In the genomic region with DNA sequence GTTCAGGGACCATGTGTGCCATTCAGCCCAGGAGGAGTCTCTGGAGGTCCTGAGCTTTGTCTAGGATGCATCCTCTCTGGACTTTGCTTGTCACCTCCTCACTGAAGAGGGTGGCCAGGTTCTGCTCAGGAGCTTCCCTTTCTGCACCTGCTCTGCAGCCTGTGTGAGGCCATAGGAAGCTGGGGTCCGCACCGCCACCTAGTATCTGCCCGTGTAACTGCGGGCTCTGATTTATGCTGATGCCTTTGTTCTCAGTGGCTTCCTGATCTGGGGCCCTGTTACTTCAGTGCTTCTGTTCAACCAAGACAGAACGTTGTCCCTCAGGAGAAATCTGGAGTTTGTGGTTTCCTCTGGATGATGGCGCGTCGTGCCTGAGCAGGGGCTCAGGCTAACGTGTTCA, we compare ENCODE assay signal across 14 cellular contexts. TPM values are rescaled to one million over a fixed set of nuclear protein-coding genes. Genes with fewer than 3 reads are reported as not detected.
DNase-seq lines count a peak whose midpoint lies in the region; ATAC-seq and TF ChIP-seq lines count a peak whose summit lies in the region.
"Had no signal": no experiment of that assay in that cellular context is flagged by ENCODE, and none has a peak within 500 bp of the region (broad histone marks: within the 10 kb centered on the region; RNA-seq: fewer than 3 reads in every experiment).

No MANE protein-coding gene starts in this region.

- H3K4me3 ChIP-seq in esophagus muscularis mucosa = no peak overlapping the region

- TF ChIP-seq POLR2A in esophagus muscularis mucosa (IDR thresholded peaks at IDR 0.05; ENCODE audit: low read depth) = no peak

- DNase-seq in COR-L47 (lab: John Stamatoyannopoulos, UW) = peak; percentile 13
- DNase-seq in GM13977 (ENCODE audit: low spot score) = no peak
- peak; percentile 80 for DNase-seq in WTC11 (ENCODE audit: low spot score)
- no peak for DNase-seq in esophagus muscularis mucosa (ENCODE audit: extremely low spot score)
- DNase-seq: CD4-positive, CD25-positive, alpha-beta regulatory T cell; cerebellar nuclear complex; HCEC 1CT; IMR-90; NCI-H2029; stimulated activated CD4-positive, alpha-beta T cell treated with anti-CD3 and anti-CD28 coated beads, Interleukin-2, amount 100 ng/mL, for 48 hours; stimulated activated naive CD4-positive, alpha-beta T cell treated with Interleukin-2 at 50 U/mL for 16 hours had no signal

- H3K4me1 ChIP-seq in esophagus muscularis mucosa = no peaks in the 10 kb centered on the region

- POLR2A ChIA-PET in WTC11 (lab: Charles Lee) = no interaction called here

- ATAC-seq in WTC11 = peak; percentile 99
- ATAC-seq in HG03521 (IDR thresholded peaks at IDR 0.05; ENCODE audit: unreplicated experiment) = no peak
- no peak for ATAC-seq in HG03135 (IDR thresholded peaks at IDR 0.05; ENCODE audit: unreplicated experiment)

- CTCF ChIA-PET in WTC11 (lab: Charles Lee) = interaction anchor here (0.6 to 1.3 kb wide), 12 partner anchors 8 to 471 kb away, joined by 3 to 7 read pairs (median 4); partner anchors contain the start of gene ZNF880

- peaks cover 62% of the 10 kb centered on the region for H3K36me3 Mint-ChIP-seq in WTC11

- TF ChIP-seq CTCF in GM13977 (IDR thresholded peaks at IDR 0.05; ENCODE audit: extremely low read depth, insufficient read depth, missing control alignments) (peak; percentile 5), WTC11 (IDR thresholded peaks at IDR 0.05) (peak; percentile 37; the same call in 1 of the 2 replicates), esophagus muscularis mucosa (IDR thresholded peaks at IDR 0.05) (no peak)

- no peak for TF ChIP-seq EP300 in esophagus muscularis mucosa (IDR thresholded peaks at IDR 0.05)

- H3K4me3 Mint-ChIP-seq in WTC11 = no peak overlapping the region
- H3K4me3 Mint-ChIP-seq: activated naive CD4-positive, alpha-beta T cell treated with anti-CD3 and anti-CD28 coated beads, Interleukin-2, amount 50 U/mL, for 24 hours; CD4-positive, CD25-positive, alpha-beta regulatory T cell had no signal

- H3K9me3 Mint-ChIP-seq in WTC11 = peaks cover 12% of the 10 kb centered on the region

- no peaks in the 10 kb centered on the region for H3K27me3 ChIP-seq in esophagus muscularis mucosa

- H3K27ac Mint-ChIP-seq in WTC11 = no peak overlapping the region
- H3K27ac Mint-ChIP-seq: activated naive CD4-positive, alpha-beta T cell treated with anti-CD3 and anti-CD28 coated beads, Interleukin-2, amount 50 U/mL, for 24 hours; CD4-positive, CD25-positive, alpha-beta regulatory T cell had no signal

- peaks cover 8% of the 10 kb centered on the region for H3K4me1 Mint-ChIP-seq in WTC11
- H3K4me1 Mint-ChIP-seq: activated naive CD4-positive, alpha-beta T cell treated with anti-CD3 and anti-CD28 coated beads, Interleukin-2, amount 50 U/mL, for 24 hours; CD4-positive, CD25-positive, alpha-beta regulatory T cell had no signal

- in situ Hi-C loops in GM13977 (cut with MboI; ENCODE audit: low pct_unique_long_range_greater_than_20kb, low sequenced_read_pairs, unreplicated experiment) = no loop called here

- H3K27me3 Mint-ChIP-seq in WTC11 (ENCODE audit: low read depth) = no peaks in the 10 kb centered on the region
- H3K27me3 Mint-ChIP-seq: activated naive CD4-positive, alpha-beta T cell treated with anti-CD3 and anti-CD28 coated beads, Interleukin-2, amount 50 U/mL, for 24 hours; CD4-positive, CD25-positive, alpha-beta regulatory T cell had no signal

- peaks cover 52 to 89% (median 68%) of the 10 kb centered on the region in 4 donors for H3K36me3 ChIP-seq in esophagus muscularis mucosa

- intact Hi-C loops in esophagus muscularis mucosa (cut with DNase I) = no loop called here

- no peaks in the 10 kb centered on the region for H3K9me3 ChIP-seq in esophagus muscularis mucosa

- 81% methylated on average over 9 of the region's 9 CpGs for WGBS in esophagus muscularis mucosa

- no peak overlapping the region for H3K27ac ChIP-seq in esophagus muscularis mucosa (replicated peaks in 1 of 4)

TF ChIP-seq in WTC11, 78 proteins besides CTCF, POLR2A, EP300 and RAD21:
- TF ChIP-seq, protein P1, sequence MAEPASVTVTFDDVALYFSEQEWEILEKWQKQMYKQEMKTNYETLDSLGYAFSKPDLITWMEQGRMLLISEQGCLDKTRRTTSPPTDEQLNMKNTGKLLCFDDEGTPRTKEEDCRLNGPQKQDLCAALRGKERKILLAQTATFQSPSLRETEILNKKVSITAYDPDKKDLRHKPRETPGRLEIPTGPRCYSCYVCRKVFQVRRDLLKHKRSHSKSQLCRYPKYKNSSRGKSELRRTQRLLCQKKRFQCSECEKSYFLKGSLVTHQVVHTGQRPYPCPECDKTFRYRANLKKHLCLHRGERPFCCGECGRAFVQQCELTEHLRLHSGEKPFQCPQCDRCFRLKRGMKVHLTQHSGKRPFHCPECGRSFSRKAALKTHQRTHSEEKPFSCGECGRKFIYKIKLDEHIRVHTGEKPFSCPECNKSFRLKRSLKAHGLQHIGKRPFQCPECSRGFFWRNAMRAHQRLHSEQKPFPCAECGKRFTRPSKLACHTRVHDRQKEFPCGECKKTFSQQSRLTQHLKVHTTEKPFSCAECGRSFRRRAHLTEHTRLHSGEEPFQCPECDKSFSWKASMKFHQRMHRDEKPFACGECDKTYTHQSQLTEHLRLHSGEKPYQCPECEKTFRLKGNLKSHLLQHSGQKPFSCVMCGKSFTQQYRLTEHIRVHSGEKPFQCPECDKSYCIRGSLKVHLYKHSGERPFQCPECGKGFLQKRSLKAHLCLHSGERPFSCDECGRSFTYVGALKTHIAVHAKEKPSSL (CRISPR knock-in tag; conservative IDR thresholded peaks at IDR 0.05) = no peak
- TF ChIP-seq FOXK1 (CRISPR knock-in tag; IDR thresholded peaks at IDR 0.05) = no peak
- TF ChIP-seq, protein P2, sequence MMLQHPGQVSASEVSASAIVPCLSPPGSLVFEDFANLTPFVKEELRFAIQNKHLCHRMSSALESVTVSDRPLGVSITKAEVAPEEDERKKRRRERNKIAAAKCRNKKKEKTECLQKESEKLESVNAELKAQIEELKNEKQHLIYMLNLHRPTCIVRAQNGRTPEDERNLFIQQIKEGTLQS (CRISPR knock-in tag; conservative IDR thresholded peaks at IDR 0.05) = no peak
- TF ChIP-seq ZNF671 (CRISPR knock-in tag; IDR thresholded peaks at IDR 0.05) = no peak
- TF ChIP-seq GABPB1 (CRISPR knock-in tag; IDR thresholded peaks at IDR 0.05) = no peak
- TF ChIP-seq NR1H2 (CRISPR knock-in tag; IDR thresholded peaks at IDR 0.05) = no peak
- no peak for TF ChIP-seq FOXP4 (CRISPR knock-in tag; IDR thresholded peaks at IDR 0.05)

RNA-seq across cellular contexts. Expression of gene ZNF610, which starts 15.5 kb away (rescaled TPM):
- 4.4 to 8.5 TPM (median 6.6 TPM) in 3 replicates for total RNA-seq in WTC11 (2021)
- total RNA-seq in esophagus muscularis mucosa = 1 to 10 TPM; 1.3 to 3.2 (median 2.2) TPM

RNA-seq across cellular contexts. Expression of gene ZNF880, which starts 18.2 kb away (rescaled TPM):
- 29.0 to 34.0 TPM (median 29.1 TPM) in 3 replicates for total RNA-seq in WTC11 (2021)
- total RNA-seq in esophagus muscularis mucosa = 10 to 100 TPM; 16.8 to 30.3 (median 28.1) TPM

RNA-seq across cellular contexts. Expression of gene ZNF528, which starts 46.1 kb away (rescaled TPM):
- total RNA-seq in WTC11 (2021) (20.8 to 21.1 TPM (median 20.8 TPM) in 3 replicates), esophagus muscularis mucosa (10 to 100 TPM; 12.2 to 17.4 (median 13.2) TPM)

RNA-seq across cellular contexts. Expression of gene ZNF480, which starts 54.5 kb away (rescaled TPM):
- total RNA-seq in WTC11 (2021) = 26.4 to 36.0 TPM (median 31.3 TPM) in 3 replicates
- 1 to 10 TPM; 6.0 to 10.0 (median 7.2) TPM for total RNA-seq in esophagus muscularis mucosa

Comparison
In these comparisons a context has a peak if more than half of its experiments do, and no peak if none do; other contexts are left out.
1. DNase-seq: peak in COR-L47 (single experiment) and WTC11 (single experiment); none in GM13977 (single experiment) and esophagus muscularis mucosa (single experiment).
2. CTCF ChIP-seq: peak in GM13977 (single experiment) and WTC11 (single experiment); none in esophagus muscularis mucosa (0 of 3).